In genomic region chr12:93002278-93003054, GRCh38 we compare ENCODE assay signal across 12 cellular contexts.
DNase-seq lines count a peak whose midpoint lies in the region; ATAC-seq, FAIRE-seq and TF ChIP-seq lines count a peak whose summit lies in the region.
"Had no signal": no experiment of that assay in that cellular context is flagged by ENCODE, and none has a peak within 500 bp of the region (broad histone marks: within the 10 kb centered on the region; RNA-seq: fewer than 3 reads in every experiment).

No MANE protein-coding gene starts in this region.

- H3K4me3 ChIP-seq in HUES48 (ENCODE audit: low read depth, low read length) (no peak overlapping the region), bronchial epithelial cell (ENCODE audit: low read depth, low read length) (no peak overlapping the region), keratinocyte (ENCODE audit: control insufficient read depth in 2 of 3, extremely low read depth in 1 of 3, insufficient read depth in 2 of 3, low read depth in 1 of 3, low read length in 3 of 3) (no peak overlapping the region), smooth muscle cell (no peak overlapping the region)
- H3K4me3 ChIP-seq: body of pancreas, SK-N-MC had no signal

- dilution Hi-C loops in keratinocyte (cut with MboI; ENCODE audit: extremely low pct_ligation_motif_present, low sequenced_read_pairs), result no loop called here

- H4K20me1 ChIP-seq in keratinocyte (ENCODE audit: control insufficient read depth, extremely low read depth, insufficient read depth, low read length), result no peaks in the 10 kb centered on the region
- H4K20me1 ChIP-seq in smooth muscle cell (ENCODE audit: low read depth), result no peaks in the 10 kb centered on the region

- WGBS in smooth muscle cell (ENCODE audit: low lambda C conversion rate), result 41% methylated on average over 7 of the region's 7 CpGs

- FAIRE-seq in bronchial epithelial cell (lab: Jason Lieb, UNC) (no peak), keratinocyte (lab: Jason Lieb, UNC) (no peak)

- H3K27me3 ChIP-seq in HUES48 (ENCODE audit: control insufficient read depth, insufficient read depth, low read length) (no peaks in the 10 kb centered on the region), bronchial epithelial cell (ENCODE audit: control insufficient read depth, insufficient read depth, low read length) (no peaks in the 10 kb centered on the region), keratinocyte (ENCODE audit: control insufficient read depth, extremely low read depth, insufficient read depth, low read length) (no peaks in the 10 kb centered on the region), smooth muscle cell (ENCODE audit: low read depth) (no peaks in the 10 kb centered on the region)
- H3K27me3 ChIP-seq: body of pancreas had no signal

- H3K9me3 ChIP-seq in HUES48 (ENCODE audit: control insufficient read depth, insufficient read depth, low read length) (no peaks in the 10 kb centered on the region), keratinocyte (ENCODE audit: control insufficient read depth, low read depth, low read length) (no peaks in the 10 kb centered on the region), smooth muscle cell (replicated peaks; ENCODE audit: low read depth) (no peaks in the 10 kb centered on the region)
- H3K9me3 ChIP-seq: body of pancreas had no signal

- H3K9ac ChIP-seq in HUES48 (ENCODE audit: low read depth, low read length), result no peak overlapping the region
- H3K9ac ChIP-seq in keratinocyte (ENCODE audit: control insufficient read depth, extremely low read depth, insufficient read depth, low read length), result no peak overlapping the region
- peak overlapping the region; percentile 21 for H3K9ac ChIP-seq in smooth muscle cell (ENCODE audit: low read depth)

- no peaks in the 10 kb centered on the region for H3K36me3 ChIP-seq in HUES48 (ENCODE audit: control insufficient read depth, insufficient read depth, low read length)
- no peaks in the 10 kb centered on the region for H3K36me3 ChIP-seq in bronchial epithelial cell (ENCODE audit: control insufficient read depth, insufficient read depth, low read length)
- no peaks in the 10 kb centered on the region for H3K36me3 ChIP-seq in keratinocyte (ENCODE audit: control insufficient read depth in 2 of 2, extremely low read depth in 1 of 2, insufficient read depth in 2 of 2, low read length in 2 of 2)
- H3K36me3 ChIP-seq in smooth muscle cell (ENCODE audit: low read depth), result no peaks in the 10 kb centered on the region

- no peaks in the 10 kb centered on the region for H3F3A ChIP-seq in smooth muscle cell (ENCODE audit: low read depth)

- ATAC-seq in HG02938 (IDR thresholded peaks at IDR 0.05; ENCODE audit: unreplicated experiment), result no peak
- ATAC-seq: body of pancreas had no signal

- DNase-seq in bronchial epithelial cell (ENCODE audit: low read depth), result peak; percentile 90
- DNase-seq in keratinocyte (ENCODE audit: low read depth, low spot score), result no peak
- DNase-seq in smooth muscle cell (lab: John Stamatoyannopoulos, UW; ENCODE audit: unreplicated experiment), result no peak
- no peak for DNase-seq in central memory CD4-positive, alpha-beta T cell
- no peak for DNase-seq in HuH-7 (ENCODE audit: low spot score)
- DNase-seq in KG1 (lab: John Stamatoyannopoulos, UW), result no peak
- DNase-seq: NCI-H446, nucleus accumbens had no signal

- H3K79me2 ChIP-seq in keratinocyte (ENCODE audit: control insufficient read depth, insufficient read depth, low read length) (no peaks in the 10 kb centered on the region), smooth muscle cell (ENCODE audit: low read depth) (no peaks in the 10 kb centered on the region)

- TF ChIP-seq CTCF in bronchial epithelial cell (IDR thresholded peaks at IDR 0.05; ENCODE audit: insufficient read depth, low read length, severe bottlenecking) (no peak), keratinocyte (optimal IDR thresholded peaks at IDR 0.05 in 1 of 3, IDR thresholded peaks at IDR 0.05 in 1 of 3, conservative IDR thresholded peaks at IDR 0.05 in 1 of 3; ENCODE audit: extremely low read depth in 1 of 3, insufficient read depth in 2 of 3, low read length in 3 of 3) (no peak), smooth muscle cell (IDR thresholded peaks at IDR 0.05; ENCODE audit: borderline replicate concordance, insufficient read depth, poor library complexity, severe bottlenecking) (no peak)

- H2AFZ ChIP-seq in keratinocyte (ENCODE audit: control insufficient read depth, low read length), result peak overlapping the region; percentile 19
- peak overlapping the region; percentile 64 for H2AFZ ChIP-seq in smooth muscle cell (ENCODE audit: low read depth)

- H3K4me1 ChIP-seq in HUES48 (ENCODE audit: control insufficient read depth, insufficient read depth, low read length), result peaks cover 10% of the 10 kb centered on the region; the same call in 1 of the 2 replicates
- H3K4me1 ChIP-seq in keratinocyte (ENCODE audit: control insufficient read depth, extremely low read depth, insufficient read depth, low read length), result peaks cover 11% of the 10 kb centered on the region
- no peaks in the 10 kb centered on the region for H3K4me1 ChIP-seq in smooth muscle cell (ENCODE audit: low read depth)

- H3K27ac ChIP-seq in HUES48 (ENCODE audit: low read depth, low read length) (peak overlapping the region; percentile 17), keratinocyte (ENCODE audit: control insufficient read depth, insufficient read depth, low read length) (no peak overlapping the region), smooth muscle cell (ENCODE audit: low read depth) (peak overlapping the region; percentile 67)
- H3K27ac ChIP-seq: body of pancreas, SK-N-MC had no signal

- no peak overlapping the region for H3K4me2 ChIP-seq in keratinocyte (ENCODE audit: control insufficient read depth, extremely low read depth, insufficient read depth, low read depth, low read length)
- H3K4me2 ChIP-seq in smooth muscle cell, result peak overlapping the region; percentile 65

- H3K9me1 ChIP-seq in keratinocyte (ENCODE audit: control insufficient read depth, extremely low read depth, insufficient read depth, low read length), result no peaks in the 10 kb centered on the region
